14 cellular contexts compared by ENCODE assay signal in the genomic region with DNA sequence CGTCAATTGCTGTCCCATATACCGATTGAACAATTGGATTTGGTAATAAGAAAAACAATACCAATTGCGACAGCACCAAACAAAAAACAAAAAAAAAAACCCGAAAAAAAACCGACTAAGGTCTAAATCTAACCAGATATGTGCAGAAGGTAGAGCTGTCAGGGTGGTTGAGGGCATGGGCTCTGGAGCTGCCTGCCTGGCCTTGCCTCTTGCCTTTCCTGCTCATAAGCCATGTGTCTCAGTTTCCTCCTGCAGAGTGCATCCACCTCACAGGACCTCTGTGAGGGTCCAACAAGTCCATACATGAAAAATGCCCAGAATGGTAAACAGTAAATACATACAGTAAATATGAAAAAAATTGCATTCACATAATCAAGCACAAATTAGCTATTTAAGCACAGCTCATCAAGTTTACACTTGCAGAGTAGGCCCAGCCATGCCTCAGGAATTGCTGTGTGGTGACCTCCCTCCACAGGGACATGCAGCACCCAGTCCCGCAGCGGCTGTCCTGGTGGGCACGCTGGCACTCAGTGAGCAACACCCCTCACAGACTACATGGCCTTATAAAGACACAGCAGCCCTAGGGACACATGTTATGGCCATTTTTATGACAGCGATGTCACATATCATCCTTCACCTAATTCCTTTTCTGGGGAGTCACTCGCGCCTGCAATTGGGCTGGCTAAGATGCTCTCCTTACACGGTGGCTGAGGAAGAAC. TPM values are rescaled to one million over a fixed set of nuclear protein-coding genes. Genes with fewer than 3 reads are reported as not detected.
DNase-seq lines count a peak whose midpoint lies in the region; ATAC-seq and TF ChIP-seq lines count a peak whose summit lies in the region.
"Had no signal": no experiment of that assay in that cellular context is flagged by ENCODE, and none has a peak within 500 bp of the region (broad histone marks: within the 10 kb centered on the region; RNA-seq: fewer than 3 reads in every experiment).

No MANE protein-coding gene starts in this region.

- peaks cover 0 to 25% (median 0%) of the 10 kb centered on the region in 45 donors for H3K27me3 ChIP-seq in dorsolateral prefrontal cortex
- H3K27me3 ChIP-seq in rectal smooth muscle tissue (ENCODE audit: control insufficient read depth, insufficient read depth, low read length), result no peaks in the 10 kb centered on the region
- H3K27me3 ChIP-seq in effector memory CD4-positive, alpha-beta T cell (replicated peaks; ENCODE audit: control insufficient read depth, insufficient read depth, low read length, poor library complexity, severe bottlenecking), result no peaks in the 10 kb centered on the region

- H3K27ac Mint-ChIP-seq in T-helper 1 cell treated with Interleukin-12 subunit alpha and Interleukin-12 subunit beta and Interleukin-4 antibody, amounts not matched to agents 30 μg/mL and 1 μg/mL, for 36 hours, result no peak overlapping the region
- H3K27ac Mint-ChIP-seq: brain had no signal

- H3K9me3 ChIP-seq in effector memory CD4-positive, alpha-beta T cell (ENCODE audit: control insufficient read depth, low read length), result no peaks in the 10 kb centered on the region

- no peaks in the 10 kb centered on the region for H3K4me1 ChIP-seq in rectal smooth muscle tissue (ENCODE audit: control insufficient read depth, insufficient read depth, low read length)
- H3K4me1 ChIP-seq in effector memory CD4-positive, alpha-beta T cell (ENCODE audit: control insufficient read depth, insufficient read depth, low read length, poor library complexity, severe bottlenecking), result no peaks in the 10 kb centered on the region

- no peak for ATAC-seq in GM21723 (IDR thresholded peaks at IDR 0.05; ENCODE audit: unreplicated experiment)
- ATAC-seq in HG03139 (IDR thresholded peaks at IDR 0.05; ENCODE audit: unreplicated experiment), result no peak

- peak overlapping the region; percentile 43 for H3K4me3 ChIP-seq in NB4 (ENCODE audit: low read depth, low read length)
- H3K4me3 ChIP-seq in dorsolateral prefrontal cortex, result peak overlapping the region in 48 of 59 donors; percentile 10 to 71 (median 49)
- H3K4me3 ChIP-seq in rectal smooth muscle tissue (ENCODE audit: low read length), result peak overlapping the region; percentile 24
- H3K4me3 ChIP-seq in effector memory CD4-positive, alpha-beta T cell (ENCODE audit: insufficient read depth, low read depth, low read length, poor library complexity, severe bottlenecking), result no peak overlapping the region

- intact Hi-C loops in dorsolateral prefrontal cortex (cut with DNase I), result loop anchor here in 1 of 2 donors (10.0 kb wide), 1 partner anchor 382 kb away; no protein-coding TSS in a partner anchor

- TF ChIP-seq CTCF in NB4 (IDR thresholded peaks at IDR 0.05; ENCODE audit: low read depth, low read length) (no peak), dorsolateral prefrontal cortex (IDR thresholded peaks at IDR 0.05 in 54 of 56, conservative IDR thresholded peaks at IDR 0.05 in 2 of 56; ENCODE audit: low read depth in 1 of 56, partially characterized antibody in 56 of 56) (no peak)

- peaks cover 5% of the 10 kb centered on the region for H3K27me3 Mint-ChIP-seq in T-helper 1 cell treated with Interleukin-12 subunit alpha and Interleukin-12 subunit beta and Interleukin-4 antibody, amounts not matched to agents 30 μg/mL and 1 μg/mL, for 36 hours (ENCODE audit: low read depth)
- H3K27me3 Mint-ChIP-seq: brain had no signal

- H3K4me1 Mint-ChIP-seq in T-helper 1 cell treated with Interleukin-12 subunit alpha and Interleukin-12 subunit beta and Interleukin-4 antibody, amounts not matched to agents 30 μg/mL and 1 μg/mL, for 36 hours (ENCODE audit: low read depth), result peaks cover 5% of the 10 kb centered on the region
- H3K4me1 Mint-ChIP-seq: brain had no signal

- no peaks in the 10 kb centered on the region for H3K36me3 Mint-ChIP-seq in T-helper 1 cell treated with Interleukin-12 subunit alpha and Interleukin-12 subunit beta and Interleukin-4 antibody, amounts not matched to agents 30 μg/mL and 1 μg/mL, for 36 hours (ENCODE audit: low read depth)
- H3K36me3 Mint-ChIP-seq: brain had no signal

- H3K9me3 Mint-ChIP-seq in T-helper 1 cell treated with Interleukin-12 subunit alpha and Interleukin-12 subunit beta and Interleukin-4 antibody, amounts not matched to agents 30 μg/mL and 1 μg/mL, for 36 hours, result no peaks in the 10 kb centered on the region

- no peaks in the 10 kb centered on the region for H3K36me3 ChIP-seq in rectal smooth muscle tissue (ENCODE audit: control insufficient read depth, insufficient read depth, low read length)
- no peaks in the 10 kb centered on the region for H3K36me3 ChIP-seq in effector memory CD4-positive, alpha-beta T cell (ENCODE audit: control insufficient read depth, insufficient read depth, low read length)

- H3K27ac ChIP-seq in dorsolateral prefrontal cortex, result peak overlapping the region in 32 of 59 donors; percentile 4 to 80 (median 63)
- H3K27ac ChIP-seq in rectal smooth muscle tissue (ENCODE audit: low read depth, low read length), result no peak overlapping the region
- H3K27ac ChIP-seq in effector memory CD4-positive, alpha-beta T cell (ENCODE audit: insufficient read depth, low read length, poor library complexity, severe bottlenecking), result no peak overlapping the region

- no peak for DNase-seq in T-helper 1 cell
- no peak for DNase-seq in NB4 (ENCODE audit: low read depth)
- no peak for DNase-seq in dorsolateral prefrontal cortex
- no peak for DNase-seq in effector memory CD4-positive, alpha-beta T cell
- DNase-seq: NCI-H187 treated with DMSO at 0.1 percent for 48 hours had no signal

- H3K9ac ChIP-seq in rectal smooth muscle tissue (ENCODE audit: low read length), result peak overlapping the region; percentile 32

- TF ChIP-seq POLR2A in NB4 (IDR thresholded peaks at IDR 0.05; ENCODE audit: extremely low read depth, insufficient read length), result no peak

- H3K4me3 Mint-ChIP-seq in T-helper 1 cell treated with Interleukin-12 subunit alpha and Interleukin-12 subunit beta and Interleukin-4 antibody, amounts not matched to agents 30 μg/mL and 1 μg/mL, for 36 hours, result peak overlapping the region; percentile 29
- H3K4me3 Mint-ChIP-seq: brain had no signal

RNA-seq across cellular contexts. Expression of a gene that starts 17.9 kb away (rescaled TPM):
- 1 to 10 TPM in 22 of 120 experiments, under 1 TPM in 35, not detected in 63; 0.14 to 3.4 (median 0.73) TPM for total RNA-seq in dorsolateral prefrontal cortex
- total RNA-seq: A673; epithelial cell of proximal tubule; HT-29; T-helper 2 cell treated with Interferon-gamma antibody and Interleukin-4, amounts not matched to agents 100 ng/mL and 5 ng/mL, for 36 hours had no signal

RNA-seq across cellular contexts. Expression of a gene that starts 55.8 kb away (rescaled TPM):
- 10 to 100 TPM in 2 of 120 experiments, 1 to 10 TPM in 118; 2.6 to 10.7 (median 5.3) TPM for total RNA-seq in dorsolateral prefrontal cortex

Comparison
In these comparisons a context has a peak if more than half of its experiments do, and no peak if none do; other contexts are left out.
1. H3K27ac ChIP-seq: peak in dorsolateral prefrontal cortex (32 of 59); none in rectal smooth muscle tissue (single experiment) and effector memory CD4-positive, alpha-beta T cell (single experiment).